25 cellular contexts compared by ENCODE assay signal in genomic region chr6:117149324-117149723, GRCh38.
"Had no signal": no experiment of that assay in that cellular context is flagged by ENCODE, and none has a peak within 500 bp of the region (broad histone marks: within the 10 kb centered on the region; RNA-seq: fewer than 3 reads in every experiment).

No MANE protein-coding gene starts in this region.

- H3K9me3 ChIP-seq: gastrocnemius medialis, ovary, psoas muscle, thyroid gland had no signal

- DNase-seq: dorsolateral prefrontal cortex; effector CD4-positive, alpha-beta T cell; foreskin fibroblast; gastrocnemius medialis; head of caudate nucleus; hippocampal formation; immature natural killer cell; islet precursor cell; kidney glomerular epithelial cell; mesendoderm; midbrain; naive thymus-derived CD8-positive, alpha-beta T cell; nephron progenitor cell; occipital lobe; ovary; posterior cingulate gyrus; psoas muscle; stimulated activated CD4-positive, alpha-beta T cell treated with anti-CD3 and anti-CD28 coated beads, Interleukin-2, amount 100 ng/mL, for 24 hours; stimulated activated CD4-positive, alpha-beta T cell treated with anti-CD3 and anti-CD28 coated beads, Interleukin-4, amount 100 ng/mL, for 24 hours; stimulated activated naive CD4-positive, alpha-beta T cell treated with Interleukin-2 at 50 U/mL for 16 hours; stomach; thyroid gland had no signal

- H3K4me3 ChIP-seq: dorsolateral prefrontal cortex, gastrocnemius medialis, ovary, psoas muscle, stomach, thyroid gland had no signal

- FAIRE-seq: colon had no signal

- H3K27ac ChIP-seq: dorsolateral prefrontal cortex, gastrocnemius medialis, ovary, psoas muscle, stomach, thyroid gland had no signal

- H3K36me3 ChIP-seq: gastrocnemius medialis, ovary, stomach, thyroid gland had no signal

- H3K27me3 ChIP-seq: gastrocnemius medialis, ovary, stomach, thyroid gland had no signal

- ATAC-seq: gastrocnemius medialis; naive thymus-derived CD8-positive, alpha-beta T cell; psoas muscle; sciatic nerve; stimulated activated effector memory CD8-positive, alpha-beta T cell treated with anti-CD3 and anti-CD28 coated beads, Interleukin-12 subunit alpha, Interleukin-12 subunit beta, amount 100 ng/mL, for 72 hours had no signal

- H3K4me1 ChIP-seq: gastrocnemius medialis, psoas muscle, stomach, thyroid gland had no signal
